Comparison of ENCODE assay signal across 6 cellular contexts in the genomic region with DNA sequence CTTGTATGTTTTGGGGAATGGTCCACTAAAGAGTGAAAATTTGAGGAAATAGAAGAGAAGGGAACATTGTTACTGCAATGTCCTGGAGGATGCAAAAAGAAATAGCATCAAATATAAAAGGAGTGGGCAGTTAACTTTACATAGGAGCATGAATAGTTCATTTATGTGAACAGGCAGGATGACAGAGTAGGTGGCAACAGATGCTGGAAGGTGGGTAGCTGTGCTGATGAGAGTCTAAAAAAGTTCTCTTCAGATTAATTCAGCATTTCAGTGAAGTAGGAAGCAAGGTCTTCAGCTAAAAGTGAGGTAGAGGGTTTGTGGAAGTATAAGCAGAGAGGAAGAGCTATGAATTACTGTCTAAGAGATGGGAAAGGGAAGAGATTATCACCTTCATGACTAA.
"Had no signal": no experiment of that assay in that cellular context is flagged by ENCODE, and none has a peak within 500 bp of the region (broad histone marks: within the 10 kb centered on the region; RNA-seq: fewer than 3 reads in every experiment).

No MANE protein-coding gene starts in this region.

- H3K4me3 ChIP-seq: K562 had no signal

- DNase-seq: IMR-90, KBM-7, KG1 had no signal

- H3K27ac ChIP-seq: HL-60, KMS-11 had no signal
